1 cellular context compared by ENCODE assay signal in genomic region chr10:73772280-73773151, GRCh38.
A peak's percentile ranks its signal among the peaks of the same experiment; 100 is the strongest.
TF ChIP-seq lines count a peak whose summit lies in the region.

No MANE protein-coding gene starts in this region.

TF ChIP-seq in HCT116, 20 proteins besides CTCF, POLR2A, EP300 and RAD21 (continued from another document):
- TF ChIP-seq, protein P1, sequence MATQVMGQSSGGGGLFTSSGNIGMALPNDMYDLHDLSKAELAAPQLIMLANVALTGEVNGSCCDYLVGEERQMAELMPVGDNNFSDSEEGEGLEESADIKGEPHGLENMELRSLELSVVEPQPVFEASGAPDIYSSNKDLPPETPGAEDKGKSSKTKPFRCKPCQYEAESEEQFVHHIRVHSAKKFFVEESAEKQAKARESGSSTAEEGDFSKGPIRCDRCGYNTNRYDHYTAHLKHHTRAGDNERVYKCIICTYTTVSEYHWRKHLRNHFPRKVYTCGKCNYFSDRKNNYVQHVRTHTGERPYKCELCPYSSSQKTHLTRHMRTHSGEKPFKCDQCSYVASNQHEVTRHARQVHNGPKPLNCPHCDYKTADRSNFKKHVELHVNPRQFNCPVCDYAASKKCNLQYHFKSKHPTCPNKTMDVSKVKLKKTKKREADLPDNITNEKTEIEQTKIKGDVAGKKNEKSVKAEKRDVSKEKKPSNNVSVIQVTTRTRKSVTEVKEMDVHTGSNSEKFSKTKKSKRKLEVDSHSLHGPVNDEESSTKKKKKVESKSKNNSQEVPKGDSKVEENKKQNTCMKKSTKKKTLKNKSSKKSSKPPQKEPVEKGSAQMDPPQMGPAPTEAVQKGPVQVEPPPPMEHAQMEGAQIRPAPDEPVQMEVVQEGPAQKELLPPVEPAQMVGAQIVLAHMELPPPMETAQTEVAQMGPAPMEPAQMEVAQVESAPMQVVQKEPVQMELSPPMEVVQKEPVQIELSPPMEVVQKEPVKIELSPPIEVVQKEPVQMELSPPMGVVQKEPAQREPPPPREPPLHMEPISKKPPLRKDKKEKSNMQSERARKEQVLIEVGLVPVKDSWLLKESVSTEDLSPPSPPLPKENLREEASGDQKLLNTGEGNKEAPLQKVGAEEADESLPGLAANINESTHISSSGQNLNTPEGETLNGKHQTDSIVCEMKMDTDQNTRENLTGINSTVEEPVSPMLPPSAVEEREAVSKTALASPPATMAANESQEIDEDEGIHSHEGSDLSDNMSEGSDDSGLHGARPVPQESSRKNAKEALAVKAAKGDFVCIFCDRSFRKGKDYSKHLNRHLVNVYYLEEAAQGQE (IDR thresholded peaks at IDR 0.05; ENCODE audit: low read depth): no peak
- TF ChIP-seq YY1 (IDR thresholded peaks at IDR 0.05; ENCODE audit: extremely low read depth, insufficient replicate concordance, low read depth, low read length): peak; percentile 75
- peak; percentile 70 for TF ChIP-seq CBX3 (IDR thresholded peaks at IDR 0.05; ENCODE audit: low read depth)
- no peak for TF ChIP-seq TCF7L2 (IDR thresholded peaks at IDR 0.05; ENCODE audit: borderline replicate concordance, extremely low read depth, insufficient read depth, insufficient read length)
